ENCODE assay signal across 8 cellular contexts in the genomic region with DNA sequence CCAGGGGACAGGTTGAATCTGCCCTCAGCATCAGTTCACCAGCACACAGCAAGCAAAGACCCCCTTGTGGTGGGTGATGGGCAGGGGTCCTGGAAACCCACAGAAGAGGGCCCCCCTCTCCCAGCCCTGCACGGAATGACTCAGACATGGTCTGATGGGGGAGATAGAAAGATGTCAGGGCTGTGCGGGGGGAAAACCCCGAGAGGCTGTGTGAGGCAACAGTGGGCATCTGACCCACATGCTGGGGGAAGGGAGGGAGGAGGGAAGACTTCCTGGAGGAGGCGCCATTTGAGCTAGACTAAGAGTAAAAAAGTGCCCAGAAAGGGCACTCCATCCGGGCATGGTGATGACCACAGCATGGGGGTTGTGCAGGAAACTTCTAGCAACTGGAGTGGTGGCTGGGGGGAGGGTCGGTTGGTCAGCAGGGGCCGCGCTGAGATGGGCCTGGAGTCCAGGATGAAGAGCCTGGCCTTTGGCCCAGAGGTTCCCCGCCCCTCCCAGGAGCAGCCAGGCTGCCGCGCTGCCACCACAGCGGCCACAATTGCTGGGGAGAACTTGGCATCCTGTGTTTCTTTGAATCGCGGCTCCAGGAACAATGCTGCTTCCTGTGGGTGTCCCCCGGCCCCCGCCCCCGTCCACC. TPM values are rescaled to one million over a fixed set of nuclear protein-coding genes. Genes with fewer than 3 reads are reported as not detected.
DNase-seq lines count a peak whose midpoint lies in the region; ATAC-seq and TF ChIP-seq lines count a peak whose summit lies in the region.

No MANE protein-coding gene starts in this region.

- peak overlapping the region; percentile 90 to 99 (median 94) for H3K4me3 Mint-ChIP-seq in naive thymus-derived CD8-positive, alpha-beta T cell

- H3K9me3 Mint-ChIP-seq in naive thymus-derived CD8-positive, alpha-beta T cell: no peaks in the 10 kb centered on the region

- H3K27ac ChIP-seq in coronary artery (peak overlapping the region in 1 of 2 donors; percentile 55), transverse colon (peak overlapping the region; percentile 89 to 94 (median 92))

- no peak for TF ChIP-seq EP300 in transverse colon (IDR thresholded peaks at IDR 0.05; ENCODE audit: low read depth)

- peaks cover 4 to 32% (median 10%) of the 10 kb centered on the region in 3 donors for H3K36me3 Mint-ChIP-seq in naive thymus-derived CD8-positive, alpha-beta T cell

- 8 to 10% methylated on average over 2 to 14 of the region's 17 CpGs for WGBS in transverse colon (ENCODE audit: low coverage in 1 of 2), 2 donors

- H3K27ac Mint-ChIP-seq in naive thymus-derived CD8-positive, alpha-beta T cell: peak overlapping the region; percentile 84 to 95 (median 92)

- peaks cover 20 to 61% (median 55%) of the 10 kb centered on the region in 4 donors for H3K4me1 Mint-ChIP-seq in naive thymus-derived CD8-positive, alpha-beta T cell

- peaks cover 43 to 82% (median 70%) of the 10 kb centered on the region in 4 donors for H3K4me1 ChIP-seq in transverse colon

- peak; percentile 31 to 53 for ATAC-seq in naive thymus-derived CD8-positive, alpha-beta T cell
- no peak for ATAC-seq in GM19452 (IDR thresholded peaks at IDR 0.05; ENCODE audit: unreplicated experiment)

- in situ Hi-C loops in transverse colon (cut with MboI; ENCODE audit: low pct_ligation_motif_present in 1 of 4, low pct_unique_long_range_greater_than_20kb in 1 of 4, low sequenced_read_pairs in 3 of 4): no loop called here

- peak; percentile 68 for DNase-seq in NK-92 treated with Interleukin-12 subunit alpha and Interleukin-12 subunit beta, amount 100 ng/mL, for 24 hours (lab: John Stamatoyannopoulos, UW)
- DNase-seq in NK-92 (lab: John Stamatoyannopoulos, UW; ENCODE audit: unreplicated experiment): no peak
- DNase-seq in activated CD4-positive, CD25-positive, alpha-beta regulatory T cell treated with anti-CD3 and anti-CD28 coated beads, Interleukin-2, amount 50 U/mL, for 72 hours: peak; percentile 70
- DNase-seq in coronary artery (ENCODE audit: low spot score): no peak
- peak in 8 of 10 donors; percentile 41 to 77 (median 62) for DNase-seq in naive thymus-derived CD8-positive, alpha-beta T cell
- peak; percentile 72 for DNase-seq in transverse colon
- no peak for DNase-seq in T1000 (lab: John Stamatoyannopoulos, UW)

- H3K36me3 ChIP-seq in transverse colon: no peaks in the 10 kb centered on the region

- H3K27me3 ChIP-seq in transverse colon: peaks cover 15% of the 10 kb centered on the region

- no peaks in the 10 kb centered on the region for H3K9me3 ChIP-seq in transverse colon

- H3K27me3 Mint-ChIP-seq in naive thymus-derived CD8-positive, alpha-beta T cell: no peaks in the 10 kb centered on the region

- intact Hi-C loops in transverse colon (cut with DNase I; ENCODE audit: low total_unique reads): no loop called here

- TF ChIP-seq CTCF in coronary artery (IDR thresholded peaks at IDR 0.05) (no peak), transverse colon (IDR thresholded peaks at IDR 0.05) (no peak)

- no peak for TF ChIP-seq POLR2A in transverse colon (IDR thresholded peaks at IDR 0.05)

- POLR2A ChIA-PET in naive thymus-derived CD8-positive, alpha-beta T cell (lab: Charles Lee): interaction anchor here (0.7 to 22.8 kb wide), 11 partner anchors 2 to 171 kb away, joined by 3 to 821 read pairs (median 5); a partner anchor contains a TSS

- H3K4me3 ChIP-seq in coronary artery (peak overlapping the region; percentile 84), transverse colon (peak overlapping the region in 3 of 4 donors; percentile 49 to 65 (median 65))

RNA-seq across cellular contexts. Expression of a gene that starts 2.5 kb away (rescaled TPM):
- total RNA-seq in naive thymus-derived CD8-positive, alpha-beta T cell: 100 to 1,000 TPM; 151 to 153 TPM
- 1 to 10 TPM in 2 of 3 donors, under 1 TPM in 1; 0.54 to 3.0 (median 1.6) TPM for polyA plus RNA-seq in naive thymus-derived CD8-positive, alpha-beta T cell
- 100 to 1,000 TPM in 2 of 4 donors, 10 to 100 TPM in 2; 17.9 to 162 (median 80.6) TPM for total RNA-seq in transverse colon

RNA-seq across cellular contexts. Expression of a gene that starts 33.3 kb away (rescaled TPM):
- 10 to 100 TPM; 32.2 to 32.4 TPM for total RNA-seq in naive thymus-derived CD8-positive, alpha-beta T cell
- polyA plus RNA-seq in naive thymus-derived CD8-positive, alpha-beta T cell: 10 to 100 TPM; 21.0 to 43.6 (median 25.4) TPM
- total RNA-seq in transverse colon: 100 to 1,000 TPM in 1 of 4 donors, 10 to 100 TPM in 3; 31.7 to 120 (median 40.4) TPM

RNA-seq across cellular contexts. Expression of a gene that starts 36.7 kb away (rescaled TPM):
- total RNA-seq in naive thymus-derived CD8-positive, alpha-beta T cell: 1 to 10 TPM; 6.6 to 8.9 TPM
- 1 to 10 TPM in 2 of 3 donors, under 1 TPM in 1; 0.77 to 2.2 (median 2.0) TPM for polyA plus RNA-seq in naive thymus-derived CD8-positive, alpha-beta T cell
- 100 to 1,000 TPM in 1 of 4 donors, 10 to 100 TPM in 3; 27.2 to 187 (median 55.5) TPM for total RNA-seq in transverse colon

RNA-seq across cellular contexts. Expression of a gene that starts 45.9 kb away (rescaled TPM):
- not detected for total RNA-seq in naive thymus-derived CD8-positive, alpha-beta T cell
- polyA plus RNA-seq in naive thymus-derived CD8-positive, alpha-beta T cell: not detected
- not detected for total RNA-seq in transverse colon

Comparison
In these comparisons a context has a peak if more than half of its experiments do, and no peak if none do; other contexts are left out.
1. DNase-seq: peak in NK-92 treated with Interleukin-12 subunit alpha and Interleukin-12 subunit beta, amount 100 ng/mL, for 24 hours (single experiment), activated CD4-positive, CD25-positive, alpha-beta regulatory T cell treated with anti-CD3 and anti-CD28 coated beads, Interleukin-2, amount 50 U/mL, for 72 hours (single experiment), naive thymus-derived CD8-positive, alpha-beta T cell (8 of 10) and transverse colon (single experiment); none in NK-92 (single experiment), coronary artery (single experiment) and T1000 (single experiment).